Comparison of ENCODE assay signal across 9 cellular contexts in the genomic region with DNA sequence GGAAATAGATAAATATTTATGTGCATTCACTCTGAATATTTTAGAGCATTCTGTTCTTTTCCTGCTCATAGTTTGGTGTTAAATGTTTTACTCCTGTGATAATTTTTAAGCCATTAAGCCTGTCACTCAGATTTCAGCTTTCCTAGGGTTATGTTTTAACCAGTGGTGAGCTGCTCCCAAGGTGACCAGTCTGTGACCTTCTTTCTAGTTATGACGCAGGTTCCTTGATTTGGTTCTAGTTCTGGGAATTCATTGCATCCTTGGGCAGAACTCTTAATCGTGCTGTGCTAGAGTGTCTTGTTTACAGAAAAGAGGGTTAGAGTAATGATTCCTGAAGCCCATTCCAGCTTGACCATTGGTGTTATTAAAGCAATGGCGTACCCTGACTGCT. TPM values are rescaled to one million over a fixed set of nuclear protein-coding genes. Genes with fewer than 3 reads are reported as not detected.
A peak's percentile ranks its signal among the peaks of the same experiment; 100 is the strongest.
DNase-seq lines count a peak whose midpoint lies in the region; ATAC-seq and TF ChIP-seq lines count a peak whose summit lies in the region.
"Had no signal": no experiment of that assay in that cellular context is flagged by ENCODE, and none has a peak within 500 bp of the region (broad histone marks: within the 10 kb centered on the region; RNA-seq: fewer than 3 reads in every experiment).

No MANE protein-coding gene starts in this region.

- H3K27ac ChIP-seq in PC-9 (peak overlapping the region; percentile 90), epithelial cell of prostate (peak overlapping the region; percentile 93), neural progenitor cell (no peak overlapping the region)

- no peak overlapping the region for H3K9ac ChIP-seq in neural progenitor cell

- POLR2A ChIA-PET in PC-9 (lab: Charles Lee; ENCODE audit: unreplicated experiment): interaction anchor here (0.5 to 1.3 kb wide), 7 partner anchors 10 to 1273 kb away, joined by 3 to 22 read pairs (median 3); a partner anchor contains a TSS

- H4K20me1 ChIP-seq in PC-9 (ENCODE audit: insufficient read depth): no peaks in the 10 kb centered on the region
- H4K20me1 ChIP-seq in neural progenitor cell (ENCODE audit: low read depth): peaks cover 18% of the 10 kb centered on the region

- H3F3A ChIP-seq in PC-9 (ENCODE audit: insufficient read depth, low read depth) (peaks cover 36% of the 10 kb centered on the region; the same call in 1 of the 2 replicates), neural progenitor cell (ENCODE audit: low read depth) (peaks cover 30% of the 10 kb centered on the region)

- no peaks in the 10 kb centered on the region for H3K9me2 ChIP-seq in PC-9 (ENCODE audit: insufficient read depth)

- no peaks in the 10 kb centered on the region for H3K9me3 Mint-ChIP-seq in neural progenitor cell

- no peak overlapping the region for H3K27ac Mint-ChIP-seq in neural progenitor cell

- H3K27me3 ChIP-seq in PC-9 (ENCODE audit: insufficient read depth, low read depth) (no peaks in the 10 kb centered on the region), neural progenitor cell (no peaks in the 10 kb centered on the region)

- ATAC-seq in HG03469 (IDR thresholded peaks at IDR 0.05; ENCODE audit: unreplicated experiment) (no peak), GM19328 (IDR thresholded peaks at IDR 0.05; ENCODE audit: unreplicated experiment) (no peak)

- CTCF ChIA-PET in PC-9 (lab: Charles Lee): interaction anchor here (1.8 kb wide), 1 partner anchor 62 kb away, joined by 8 read pairs; no protein-coding TSS in a partner anchor

- H3K79me2 ChIP-seq in PC-9 (ENCODE audit: low read depth) (peaks cover 20% of the 10 kb centered on the region), neural progenitor cell (ENCODE audit: low read depth) (peaks cover 28% of the 10 kb centered on the region)

- BruUV-seq in PC-9 (replicated peaks; lab: Mats Ljungman, UMichigan): no TSS peak

- intact Hi-C loops in PC-9 (cut with micrococcal nuclease; ENCODE audit: unreplicated experiment): loop anchor here (5.0 to 10.0 kb wide), 3 partner anchors 48 to 460 kb away; a partner anchor contains a TSS

- H2AFZ ChIP-seq in PC-9: no peak overlapping the region
- H2AFZ ChIP-seq in neural progenitor cell (replicated peaks): no peak overlapping the region

- peak overlapping the region; percentile 95 for H3K4me3 Mint-ChIP-seq in neural progenitor cell

- H3K4me2 ChIP-seq in PC-9: peak overlapping the region; percentile 81
- peak overlapping the region; percentile 88 for H3K4me2 ChIP-seq in neural progenitor cell

- peaks cover 20% of the 10 kb centered on the region for H3K4me1 ChIP-seq in PC-9 (replicated peaks; ENCODE audit: insufficient read depth)
- H3K4me1 ChIP-seq in neural progenitor cell: peaks cover 7% of the 10 kb centered on the region

- no peaks in the 10 kb centered on the region for H3K9me3 ChIP-seq in PC-9 (ENCODE audit: insufficient read depth, low read depth)
- no peaks in the 10 kb centered on the region for H3K9me3 ChIP-seq in neural progenitor cell (ENCODE audit: low read depth)

- H3K36me3 ChIP-seq in PC-9 (ENCODE audit: low read depth) (no peaks in the 10 kb centered on the region), neural progenitor cell (no peaks in the 10 kb centered on the region)

- no peak for TF ChIP-seq CTCF in PC-9 (conservative IDR thresholded peaks at IDR 0.05)
- no peak for TF ChIP-seq CTCF in neural progenitor cell (IDR thresholded peaks at IDR 0.05)

- H3K36me3 Mint-ChIP-seq in neural progenitor cell: peaks cover 3% of the 10 kb centered on the region

- DNase-seq in CD1c-positive myeloid dendritic cell (ENCODE audit: extremely low spot score) (peak; percentile 77), PC-9 (no peak), epithelial cell of prostate (ENCODE audit: low read depth, low spot score) (no peak), neural progenitor cell (ENCODE audit: low spot score) (no peak), MV-4-11 (lab: John Stamatoyannopoulos, UW) (no peak)
- no peak for DNase-seq in stimulated activated CD4-positive, alpha-beta T cell treated with anti-CD3 and anti-CD28 coated beads, Interleukin-4, amount 100 ng/mL, for 1 hour
- DNase-seq: activated CD4-positive, alpha-beta T cell treated with anti-CD3 and anti-CD28 coated beads, Interleukin-2, amount 50 U/mL, for 4 hours had no signal

- H3K4me1 Mint-ChIP-seq in neural progenitor cell: peaks cover 16% of the 10 kb centered on the region

- H3K4me3 ChIP-seq in PC-9 (peak overlapping the region; percentile 85), neural progenitor cell (peak overlapping the region; percentile 76)

- H3K27me3 Mint-ChIP-seq in neural progenitor cell (ENCODE audit: insufficient read depth, low read depth): peaks cover 9% of the 10 kb centered on the region

RNA-seq across cellular contexts. Expression of a gene that starts 2.2 kb away (rescaled TPM):
- total RNA-seq in PC-9 (2021) (85.6 and 143 TPM in 2 replicates), neural progenitor cell (ENCODE audit: low replicate concordance) (38.9 and 39.3 TPM in 2 replicates)

RNA-seq across cellular contexts. Expression of a gene that starts 36.0 kb away (rescaled TPM):
- 2.6 and 4.2 TPM in 2 replicates for total RNA-seq in PC-9 (2021)
- not detected in 2 replicates for total RNA-seq in neural progenitor cell (ENCODE audit: low replicate concordance)

RNA-seq across cellular contexts. Expression of a gene that starts 42.9 kb away (rescaled TPM):
- 20.2 and 22.4 TPM in 2 replicates for total RNA-seq in PC-9 (2021)
- total RNA-seq in neural progenitor cell (ENCODE audit: low replicate concordance): not detected in 2 replicates

Comparison
In these comparisons a context has a peak if more than half of its experiments do, and no peak if none do; other contexts are left out.
1. RNA of a gene that starts 42.9 kb away (total RNA-seq): 20.2 to 22.4 TPM in PC-9; not detected in neural progenitor cell; every median in the first group is over 10 times any median in the second.